11 cellular contexts compared by ENCODE assay signal in the genomic region with DNA sequence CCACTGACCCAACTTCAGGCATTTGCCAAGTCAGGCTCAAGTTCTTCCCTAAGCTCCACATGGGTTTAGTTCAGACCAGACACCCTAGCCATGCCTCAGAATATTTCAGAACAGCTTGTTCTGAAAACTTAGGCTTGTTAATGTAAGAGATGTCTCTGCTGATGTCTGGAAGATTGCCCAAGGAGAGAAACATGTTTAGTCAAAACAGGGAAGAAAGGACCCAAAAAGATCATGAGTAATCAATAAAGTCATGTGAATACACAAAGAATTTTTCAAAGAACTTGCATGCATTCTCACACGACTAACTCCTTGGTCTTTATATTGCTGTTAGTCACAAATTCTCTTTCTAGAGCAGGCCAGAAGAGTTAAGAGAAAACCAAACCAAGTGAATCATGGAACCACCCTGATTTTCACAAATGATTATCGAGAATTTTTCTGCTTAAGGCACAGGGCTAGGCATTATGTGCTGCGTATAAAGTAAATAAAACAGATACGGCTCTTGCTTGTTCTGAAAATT.
"Had no signal": no experiment of that assay in that cellular context is flagged by ENCODE, and none has a peak within 500 bp of the region (broad histone marks: within the 10 kb centered on the region; RNA-seq: fewer than 3 reads in every experiment).

No MANE protein-coding gene starts in this region.

- H3K4me2 ChIP-seq: neural progenitor cell had no signal

- H3K4me3 ChIP-seq: heart left ventricle, lung, neural progenitor cell, ovary, SJSA1, spleen, stomach, thoracic aorta had no signal

- H3K9me3 Mint-ChIP-seq: neural progenitor cell, WTC11 had no signal

- DNase-seq: heart left ventricle, midbrain, ovary, spleen, stomach had no signal

- H3K27me3 ChIP-seq: heart left ventricle, neural progenitor cell, ovary, SJSA1, spleen, stomach had no signal

- H3K4me1 Mint-ChIP-seq: neural progenitor cell, WTC11 had no signal

- H3K27ac ChIP-seq: heart left ventricle, neural progenitor cell, ovary, SJSA1, spleen, stomach, thoracic aorta had no signal

- H3K4me1 ChIP-seq: neural progenitor cell, SJSA1 had no signal

- H2AFZ ChIP-seq: neural progenitor cell had no signal

- H3K9me3 ChIP-seq: heart left ventricle, ovary, SJSA1, spleen, stomach, thoracic aorta had no signal

- H3K36me3 Mint-ChIP-seq: neural progenitor cell, WTC11 had no signal

- H3K9ac ChIP-seq: neural progenitor cell had no signal

- ATAC-seq: heart left ventricle, sciatic nerve, WTC11 had no signal

- H3K4me3 Mint-ChIP-seq: neural progenitor cell, WTC11 had no signal

- H3K36me3 ChIP-seq: heart left ventricle, neural progenitor cell, ovary, SJSA1, spleen, stomach, thoracic aorta had no signal
